9 cellular contexts compared by ENCODE assay signal in the genomic region with DNA sequence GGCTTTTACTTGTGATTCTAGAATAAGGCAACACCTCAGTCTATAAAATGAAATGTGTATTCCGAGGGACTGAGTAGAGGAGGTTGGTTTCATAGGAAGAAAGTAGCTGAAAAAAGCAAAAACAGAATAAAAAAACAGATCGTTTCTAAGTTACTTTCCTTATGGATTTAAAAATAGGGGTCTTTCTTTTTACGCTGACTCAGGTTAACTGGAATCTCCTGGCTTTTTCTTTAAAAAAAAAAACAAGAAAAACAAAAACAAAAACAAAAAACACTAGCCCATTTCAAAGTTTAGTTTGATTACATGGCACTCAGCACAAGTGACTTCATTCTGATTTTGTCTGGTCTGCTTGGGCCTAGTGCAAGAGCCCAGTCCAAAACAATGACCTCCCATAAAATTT.
"Had no signal": no experiment of that assay in that cellular context is flagged by ENCODE, and none has a peak within 500 bp of the region (broad histone marks: within the 10 kb centered on the region; RNA-seq: fewer than 3 reads in every experiment).

No MANE protein-coding gene starts in this region.

- H3K9me3 Mint-ChIP-seq: H9 had no signal

- H3K4me3 ChIP-seq: GM23248 had no signal

- H3K27ac ChIP-seq: GM23248 had no signal

- H3K27ac Mint-ChIP-seq: H9, IgD-negative memory B cell had no signal

- H2AFZ ChIP-seq: GM23248 had no signal

- DNase-seq: GM23248, GOT3, H9, HCEC 1CT, Kasumi-1, KG1 had no signal

- H3K36me3 Mint-ChIP-seq: IgD-negative memory B cell had no signal

- H3K4me1 Mint-ChIP-seq: IgD-negative memory B cell had no signal

- H3K9ac ChIP-seq: GM23248 had no signal

- FAIRE-seq: H54, HTR-8/SVneo had no signal

- H3K4me3 Mint-ChIP-seq: H9, IgD-negative memory B cell had no signal
